Comparison of ENCODE assay signal across 8 cellular contexts in genomic region chr1:109090415-109091195, GRCh38. TPM values are rescaled to one million over a fixed set of nuclear protein-coding genes. Genes with fewer than 3 reads are reported as not detected.
DNase-seq lines count a peak whose midpoint lies in the region; ATAC-seq and TF ChIP-seq lines count a peak whose summit lies in the region.

TSS of gene TMEM167B (plus strand) at chr1:109090764. CDS start at chr1:109090873, 109 bp downstream.

- no peaks in the 10 kb centered on the region for H3K36me3 ChIP-seq in kidney epithelial cell (ENCODE audit: control insufficient read depth, insufficient read depth, low read length)

- ATAC-seq in HG03432 (IDR thresholded peaks at IDR 0.05; ENCODE audit: unreplicated experiment): peak; percentile 93

- peak; percentile 58 for TF ChIP-seq POLR2A in GM19193 (IDR thresholded peaks at IDR 0.05; ENCODE audit: extremely low read depth, insufficient read depth, insufficient read length)

- peak within 1 kb of the TSS; percentile 97 for H3K4me3 ChIP-seq in kidney epithelial cell (ENCODE audit: low read depth, low read length)

- TF ChIP-seq CTCF in kidney epithelial cell (IDR thresholded peaks at IDR 0.05; ENCODE audit: insufficient read depth, low read length, poor library complexity, severe bottlenecking): no peak

- no peaks in the 10 kb centered on the region for H3K27me3 ChIP-seq in kidney epithelial cell (ENCODE audit: control insufficient read depth, insufficient read depth, low read length)

- DNase-seq in AG20443 (ENCODE audit: low spot score): peak; percentile 90
- DNase-seq in NCI-H510A (lab: John Stamatoyannopoulos, UW): peak; percentile 87
- DNase-seq in activated CD4-positive, alpha-beta T cell treated with anti-CD3 and anti-CD28 coated beads for 1 hour: peak; percentile 79
- peak; percentile 46 to 85 for DNase-seq in cerebellar nuclear complex (lab: John Stamatoyannopoulos, UW)
- DNase-seq in kidney epithelial cell (ENCODE audit: low read depth): peak; percentile 81
- DNase-seq in stimulated activated CD4-positive, alpha-beta T cell treated with anti-CD3 and anti-CD28 coated beads, Interleukin-15, amount 100 ng/mL, for 24 hours: peak; percentile 92

RNA-seq across cellular contexts. Expression of gene TMEM167B, which starts in this region (rescaled TPM):
- 20.1 and 20.4 TPM in 2 replicates for total RNA-seq in kidney epithelial cell

Comparison
In these comparisons a context has a peak if more than half of its experiments do, and no peak if none do; other contexts are left out.
1. Peak in every context shown above with its lines: DNase-seq, ATAC-seq and H3K4me3 ChIP-seq.